Comparison of ENCODE assay signal across 1 cellular context in the genomic region with DNA sequence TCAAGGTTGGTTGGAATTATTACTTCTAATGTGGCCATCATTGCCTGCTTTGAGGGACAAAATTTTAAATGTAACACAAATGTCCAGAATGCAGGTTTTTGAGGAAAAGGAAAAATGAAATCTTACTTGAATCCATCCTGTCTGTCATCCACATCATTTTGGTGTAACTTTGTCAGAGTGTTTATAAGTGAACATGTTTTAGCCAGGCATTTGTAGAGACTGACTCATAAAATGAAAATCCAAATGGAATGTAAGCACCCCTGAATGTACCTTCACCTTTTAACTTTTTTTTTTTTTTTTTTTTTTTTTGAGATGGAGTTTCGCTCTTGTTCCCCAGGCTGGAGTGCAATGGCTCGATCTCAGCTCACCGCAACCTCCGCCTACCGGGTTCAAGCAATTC.
TF ChIP-seq lines count a peak whose summit lies in the region.

No MANE protein-coding gene starts in this region.

TF ChIP-seq in GM23338, 12 proteins besides CTCF, POLR2A, EP300 and RAD21 (continued from another document):
- TF ChIP-seq, protein P1, sequence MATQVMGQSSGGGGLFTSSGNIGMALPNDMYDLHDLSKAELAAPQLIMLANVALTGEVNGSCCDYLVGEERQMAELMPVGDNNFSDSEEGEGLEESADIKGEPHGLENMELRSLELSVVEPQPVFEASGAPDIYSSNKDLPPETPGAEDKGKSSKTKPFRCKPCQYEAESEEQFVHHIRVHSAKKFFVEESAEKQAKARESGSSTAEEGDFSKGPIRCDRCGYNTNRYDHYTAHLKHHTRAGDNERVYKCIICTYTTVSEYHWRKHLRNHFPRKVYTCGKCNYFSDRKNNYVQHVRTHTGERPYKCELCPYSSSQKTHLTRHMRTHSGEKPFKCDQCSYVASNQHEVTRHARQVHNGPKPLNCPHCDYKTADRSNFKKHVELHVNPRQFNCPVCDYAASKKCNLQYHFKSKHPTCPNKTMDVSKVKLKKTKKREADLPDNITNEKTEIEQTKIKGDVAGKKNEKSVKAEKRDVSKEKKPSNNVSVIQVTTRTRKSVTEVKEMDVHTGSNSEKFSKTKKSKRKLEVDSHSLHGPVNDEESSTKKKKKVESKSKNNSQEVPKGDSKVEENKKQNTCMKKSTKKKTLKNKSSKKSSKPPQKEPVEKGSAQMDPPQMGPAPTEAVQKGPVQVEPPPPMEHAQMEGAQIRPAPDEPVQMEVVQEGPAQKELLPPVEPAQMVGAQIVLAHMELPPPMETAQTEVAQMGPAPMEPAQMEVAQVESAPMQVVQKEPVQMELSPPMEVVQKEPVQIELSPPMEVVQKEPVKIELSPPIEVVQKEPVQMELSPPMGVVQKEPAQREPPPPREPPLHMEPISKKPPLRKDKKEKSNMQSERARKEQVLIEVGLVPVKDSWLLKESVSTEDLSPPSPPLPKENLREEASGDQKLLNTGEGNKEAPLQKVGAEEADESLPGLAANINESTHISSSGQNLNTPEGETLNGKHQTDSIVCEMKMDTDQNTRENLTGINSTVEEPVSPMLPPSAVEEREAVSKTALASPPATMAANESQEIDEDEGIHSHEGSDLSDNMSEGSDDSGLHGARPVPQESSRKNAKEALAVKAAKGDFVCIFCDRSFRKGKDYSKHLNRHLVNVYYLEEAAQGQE (IDR thresholded peaks at IDR 0.05; ENCODE audit: unreplicated experiment), result no peak
- TF ChIP-seq ETS1 (IDR thresholded peaks at IDR 0.05) (no peak), POLR2AphosphoS5 (IDR thresholded peaks at IDR 0.05; ENCODE audit: low read depth) (no peak), CREB1 (CRISPR knock-in tag; IDR thresholded peaks at IDR 0.05; ENCODE audit: low read depth) (no peak), ZNF114 (CRISPR knock-in tag; IDR thresholded peaks at IDR 0.05) (no peak), EZH2phosphoT487 (IDR thresholded peaks at IDR 0.05; ENCODE audit: unreplicated experiment) (no peak), ZNF331 (CRISPR knock-in tag; IDR thresholded peaks at IDR 0.05; ENCODE audit: low read depth) (no peak), STAT1 (IDR thresholded peaks at IDR 0.05; ENCODE audit: unreplicated experiment) (no peak), NANOG (IDR thresholded peaks at IDR 0.05; ENCODE audit: borderline replicate concordance) (no peak)
TF ChIP-seq in GM23338: peak in this region for 0.
